Comparison of ENCODE assay signal across 10 cellular contexts in the genomic region with DNA sequence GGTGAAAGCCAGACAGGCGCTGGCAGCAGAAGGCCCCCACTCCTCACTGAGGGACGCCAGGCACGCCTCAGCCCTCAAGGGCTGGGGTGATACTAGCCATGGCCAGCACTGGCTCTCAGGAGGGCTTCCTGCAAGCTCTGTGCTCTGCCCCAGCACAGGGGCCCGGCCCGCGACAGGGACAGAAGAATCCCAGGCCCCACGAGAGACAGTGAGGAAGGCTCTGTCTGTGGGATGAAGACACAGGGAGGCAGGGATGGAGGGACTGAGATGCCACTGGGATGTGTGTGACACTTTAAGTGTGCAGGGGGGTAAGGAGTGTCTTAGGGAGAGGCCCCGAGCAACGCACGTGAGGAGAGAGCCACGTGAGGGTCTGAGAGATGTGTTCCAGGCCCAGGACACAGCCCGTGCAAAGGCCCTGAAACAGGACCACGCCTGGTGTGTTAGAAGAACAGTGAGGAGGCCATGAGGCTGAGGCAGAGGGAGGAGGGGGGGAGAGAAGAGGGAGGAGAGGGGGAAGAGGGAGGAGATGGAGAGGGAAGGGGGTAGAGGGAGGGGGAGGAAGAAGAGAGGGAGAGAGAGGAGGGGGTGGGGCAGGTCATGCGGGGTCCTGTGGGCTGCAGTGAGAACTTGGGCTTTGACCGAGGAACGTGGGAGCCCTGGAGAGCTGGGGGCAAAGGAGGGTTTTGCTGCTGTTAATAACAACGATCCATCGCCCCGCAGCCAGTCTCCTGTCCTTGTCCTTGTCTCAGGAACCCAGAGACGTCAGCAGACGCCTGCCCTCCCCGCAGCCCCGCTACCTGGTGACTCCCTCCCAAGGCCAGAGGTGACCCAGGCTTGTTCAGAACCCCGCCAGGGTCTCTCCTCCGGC. TPM values are rescaled to one million over a fixed set of nuclear protein-coding genes. Genes with fewer than 3 reads are reported as not detected.
DNase-seq lines count a peak whose midpoint lies in the region; TF ChIP-seq lines count a peak whose summit lies in the region.
"Had no signal": no experiment of that assay in that cellular context is flagged by ENCODE, and none has a peak within 500 bp of the region (broad histone marks: within the 10 kb centered on the region; RNA-seq: fewer than 3 reads in every experiment).

No MANE protein-coding gene starts in this region.

- DNase-seq in DMS53 (lab: John Stamatoyannopoulos, UW) (peak; percentile 29), DMS53 treated with DMSO at 0.1 percent for 48 hours (lab: John Stamatoyannopoulos, UW; ENCODE audit: unreplicated experiment) (no peak), RWPE1 (ENCODE audit: low spot score) (no peak), GDM1 (lab: John Stamatoyannopoulos, UW) (no peak), nucleus accumbens (lab: John Stamatoyannopoulos, UW) (no peak)
- DNase-seq: activated CD4-positive, alpha-beta T cell treated with anti-CD3 and anti-CD28 coated beads for 1 hour; activated gamma-delta T cell treated with Interleukin-2 at 50 U/mL for 16 hours; islet precursor cell; NCI-H510A had no signal

- WGBS in mesodermal cell (ENCODE audit: insufficient coverage in 2 of 2), 2 experiments: 93% methylated on average over 24 to 25 of the region's 25 CpGs

- H3K4me1 ChIP-seq in mesodermal cell (ENCODE audit: control insufficient read depth, insufficient read depth, low read length, poor library complexity, severe bottlenecking): peaks cover 7% of the 10 kb centered on the region

- TF ChIP-seq CTCF in RWPE1 (conservative IDR thresholded peaks at IDR 0.05; ENCODE audit: low read depth): no peak

- no peak overlapping the region for H3K4me3 ChIP-seq in mesodermal cell (ENCODE audit: extremely low read depth, insufficient read depth, low read length, poor library complexity, severe bottlenecking)

- H3K27ac ChIP-seq in RWPE1 (peak overlapping the region; percentile 68), mesodermal cell (ENCODE audit: low read depth, low read length, severe bottlenecking) (peak overlapping the region; percentile 36)

- no peaks in the 10 kb centered on the region for H3K9me3 ChIP-seq in mesodermal cell (ENCODE audit: control insufficient read depth, low read length)

- CTCF ChIA-PET in RWPE1 (lab: Yijun Ruan, JAX): no interaction called here

- peaks cover 67% of the 10 kb centered on the region for H3K36me3 ChIP-seq in mesodermal cell (ENCODE audit: control insufficient read depth, insufficient read depth, low read length)

- POLR2A ChIA-PET in RWPE1 (lab: Yijun Ruan, JAX; ENCODE audit: low non-redundant PET): interaction anchor here (0.5 kb wide), 1 partner anchor 95 kb away, joined by 4 read pairs; no protein-coding TSS in a partner anchor

RNA-seq across cellular contexts. Expression of gene RPL36, which starts 7.2 kb away (rescaled TPM):
- 928 TPM for polyA plus RNA-seq in mesodermal cell (2013, experiment 1 of 2)
- 834 TPM for polyA plus RNA-seq in mesodermal cell (2013, experiment 2 of 2)

RNA-seq across cellular contexts. Expression of gene HSD11B1L, which starts 16.4 kb away (rescaled TPM):
- 28.3 TPM for polyA plus RNA-seq in mesodermal cell (2013, experiment 1 of 2)
- polyA plus RNA-seq in mesodermal cell (2013, experiment 2 of 2): 23.2 TPM

RNA-seq across cellular contexts. Expression of gene MICOS13, which starts 16.9 kb away (rescaled TPM):
- polyA plus RNA-seq in mesodermal cell (2013, experiment 1 of 2): 32.5 TPM
- 27.0 TPM for polyA plus RNA-seq in mesodermal cell (2013, experiment 2 of 2)

RNA-seq across cellular contexts. Expression of gene LONP1, which starts 22.7 kb away (rescaled TPM):
- 57.1 TPM for polyA plus RNA-seq in mesodermal cell (2013, experiment 1 of 2)
- polyA plus RNA-seq in mesodermal cell (2013, experiment 2 of 2): 50.6 TPM

RNA-seq across cellular contexts. Expression of gene CATSPERD, which starts 23.2 kb away (rescaled TPM):
- not detected for polyA plus RNA-seq in mesodermal cell (2013, experiment 1 of 2)
- polyA plus RNA-seq in mesodermal cell (2013, experiment 2 of 2): not detected
